ENCODE assay signal across 28 cellular contexts in genomic region chr11:127443297-127443696, GRCh38.
"Had no signal": no experiment of that assay in that cellular context is flagged by ENCODE, and none has a peak within 500 bp of the region (broad histone marks: within the 10 kb centered on the region; RNA-seq: fewer than 3 reads in every experiment).

No MANE protein-coding gene starts in this region.

- H3K4me3 ChIP-seq: stomach, suprapubic skin, testis, thoracic aorta, thyroid gland, tibial artery, tibial nerve, transverse colon, upper lobe of left lung, upper lobe of right lung, uterus, vagina had no signal

- ATAC-seq: stimulated activated effector memory CD8-positive, alpha-beta T cell treated with anti-CD3 and anti-CD28 coated beads, Interleukin-12 subunit alpha, Interleukin-12 subunit beta, amount 100 ng/mL, for 72 hours; stimulated activated naive B cell treated with anti-CD40 and anti-IgM and Interleukin-4, amounts not matched to agents 10 μg/mL and 1 μg/mL and 100 μg/mL, for 72 hours; stimulated activated naive CD8-positive, alpha-beta T cell treated with anti-CD3 and anti-CD28 coated beads, Interleukin-15, amount 100 ng/mL, for 72 hours; stimulated activated naive CD8-positive, alpha-beta T cell treated with anti-CD3 and anti-CD28 coated beads, Interleukin-15, Interleukin-2, amounts not matched to agents 100 U/mL and 50 U/mL, for 24 hours; upper lobe of right lung had no signal

- H3K9me3 ChIP-seq: stomach, suprapubic skin, testis, thoracic aorta, thyroid gland, tibial artery, tibial nerve, transverse colon, upper lobe of left lung, upper lobe of right lung, uterus, vagina had no signal

- H3K27me3 ChIP-seq: stomach, suprapubic skin, testis, thyroid gland, tibial artery, tibial nerve, transverse colon, upper lobe of left lung, upper lobe of right lung, uterus, vagina had no signal

- H3K27me3 Mint-ChIP-seq: stimulated activated memory B cell treated with anti-CD40 and anti-IgM and Interleukin-4, amounts not matched to agents 10 μg/mL and 1 μg/mL and 100 μg/mL, for 72 hours; stimulated activated naive B cell treated with anti-CD40 and anti-IgM and Interleukin-4, amounts not matched to agents 10 μg/mL and 1 μg/mL and 100 μg/mL, for 72 hours; stimulated activated naive CD8-positive, alpha-beta T cell treated with anti-CD3 and anti-CD28 coated beads, Interleukin-15, amount 100 ng/mL, for 72 hours; stimulated activated naive CD8-positive, alpha-beta T cell treated with anti-CD3 and anti-CD28 coated beads, Interleukin-15, Interleukin-2, amounts not matched to agents 100 ng/mL and 50 ng/mL, for 24 hours had no signal

- H3K27ac ChIP-seq: stomach, suprapubic skin, thoracic aorta, thyroid gland, tibial artery, tibial nerve, transverse colon, upper lobe of left lung, upper lobe of right lung, uterus, vagina had no signal

- H3K27ac Mint-ChIP-seq: stimulated activated effector memory CD8-positive, alpha-beta T cell treated with anti-CD3 and anti-CD28 coated beads, Interleukin-12 subunit alpha, Interleukin-12 subunit beta, amount 100 ng/mL, for 72 hours; stimulated activated memory B cell treated with anti-CD40 and anti-IgM and Interleukin-4, amounts not matched to agents 10 μg/mL and 1 μg/mL and 100 μg/mL, for 72 hours; stimulated activated naive B cell treated with anti-CD40 and anti-IgM and Interleukin-4, amounts not matched to agents 10 μg/mL and 1 μg/mL and 100 μg/mL, for 72 hours; stimulated activated naive CD8-positive, alpha-beta T cell treated with anti-CD3 and anti-CD28 coated beads, Interleukin-15, amount 100 ng/mL, for 72 hours; stimulated activated naive CD8-positive, alpha-beta T cell treated with anti-CD3 and anti-CD28 coated beads, Interleukin-15, Interleukin-2, amounts not matched to agents 100 ng/mL and 50 ng/mL, for 24 hours; type B pancreatic cell had no signal

- H3K9me3 Mint-ChIP-seq: stimulated activated naive CD8-positive, alpha-beta T cell treated with anti-CD3 and anti-CD28 coated beads, Interleukin-15, Interleukin-2, amounts not matched to agents 100 ng/mL and 50 ng/mL, for 24 hours; type B pancreatic cell had no signal

- H3K4me1 ChIP-seq: stomach, suprapubic skin, tibial artery, tibial nerve, transverse colon, upper lobe of left lung, upper lobe of right lung, uterus, vagina had no signal

- DNase-seq: stimulated activated CD4-positive, alpha-beta T cell treated with anti-CD3 and anti-CD28 coated beads, Interleukin-2, amount 100 ng/mL, for 48 hours; stimulated activated CD4-positive, alpha-beta T cell treated with anti-CD3 and anti-CD28 coated beads, Interleukin-4, amount 100 ng/mL, for 1 hour; stimulated activated CD4-positive, alpha-beta T cell treated with anti-CD3 and anti-CD28 coated beads, Interleukin-4, amount 100 ng/mL, for 24 hours; stimulated activated CD4-positive, alpha-beta T cell treated with anti-CD3 and anti-CD28 coated beads, Interleukin-4, amount 100 ng/mL, for 4 hours; stimulated activated CD8-positive, alpha-beta memory T cell treated with anti-CD3 and anti-CD28 coated beads, Interleukin-4, amount 100 ng/mL, for 48 hours; stimulated activated naive B cell treated with anti-CD40 and anti-IgM and Interleukin-4, amounts not matched to agents 10 μg/mL and 1 μg/mL and 100 μg/mL, for 72 hours; stimulated activated naive CD4-positive, alpha-beta T cell; stimulated activated naive CD4-positive, alpha-beta T cell treated with Interleukin-2 at 50 U/mL for 16 hours; stimulated activated naive CD8-positive, alpha-beta T cell treated with anti-CD3 and anti-CD28 coated beads, Interleukin-15, amount 100 ng/mL, for 72 hours; stimulated activated naive CD8-positive, alpha-beta T cell treated with anti-CD3 and anti-CD28 coated beads, Interleukin-15, Interleukin-2, amounts not matched to agents 100 U/mL and 50 U/mL, for 24 hours; stomach; substantia nigra; testis; thyroid gland; tibial artery; transverse colon; trophoblast cell; upper lobe of left lung; upper lobe of right lung; uterus had no signal

- H3K4me1 Mint-ChIP-seq: stimulated activated effector memory CD8-positive, alpha-beta T cell treated with anti-CD3 and anti-CD28 coated beads, Interleukin-12 subunit alpha, Interleukin-12 subunit beta, amount 100 ng/mL, for 72 hours; stimulated activated memory B cell treated with anti-CD40 and anti-IgM and Interleukin-4, amounts not matched to agents 10 μg/mL and 1 μg/mL and 100 μg/mL, for 72 hours; stimulated activated naive B cell treated with anti-CD40 and anti-IgM and Interleukin-4, amounts not matched to agents 10 μg/mL and 1 μg/mL and 100 μg/mL, for 72 hours; stimulated activated naive CD8-positive, alpha-beta T cell treated with anti-CD3 and anti-CD28 coated beads, Interleukin-15, amount 100 ng/mL, for 72 hours had no signal

- H3K36me3 ChIP-seq: stomach, suprapubic skin, thoracic aorta, thyroid gland, tibial artery, tibial nerve, transverse colon, upper lobe of left lung, upper lobe of right lung, uterus, vagina had no signal

- H3K4me3 Mint-ChIP-seq: stimulated activated effector memory CD8-positive, alpha-beta T cell treated with anti-CD3 and anti-CD28 coated beads, Interleukin-12 subunit alpha, Interleukin-12 subunit beta, amount 100 ng/mL, for 72 hours; stimulated activated memory B cell treated with anti-CD40 and anti-IgM and Interleukin-4, amounts not matched to agents 10 μg/mL and 1 μg/mL and 100 μg/mL, for 72 hours; stimulated activated naive B cell treated with anti-CD40 and anti-IgM and Interleukin-4, amounts not matched to agents 10 μg/mL and 1 μg/mL and 100 μg/mL, for 72 hours; stimulated activated naive CD8-positive, alpha-beta T cell treated with anti-CD3 and anti-CD28 coated beads, Interleukin-15, amount 100 ng/mL, for 72 hours; stimulated activated naive CD8-positive, alpha-beta T cell treated with anti-CD3 and anti-CD28 coated beads, Interleukin-15, Interleukin-2, amounts not matched to agents 100 ng/mL and 50 ng/mL, for 24 hours; type B pancreatic cell had no signal

- H3K36me3 Mint-ChIP-seq: stimulated activated effector memory CD8-positive, alpha-beta T cell treated with anti-CD3 and anti-CD28 coated beads, Interleukin-12 subunit alpha, Interleukin-12 subunit beta, amount 100 ng/mL, for 72 hours; stimulated activated memory B cell treated with anti-CD40 and anti-IgM and Interleukin-4, amounts not matched to agents 10 μg/mL and 1 μg/mL and 100 μg/mL, for 72 hours; stimulated activated naive B cell treated with anti-CD40 and anti-IgM and Interleukin-4, amounts not matched to agents 10 μg/mL and 1 μg/mL and 100 μg/mL, for 72 hours; type B pancreatic cell had no signal
